Comparison of ENCODE assay signal across 9 cellular contexts in the genomic region with DNA sequence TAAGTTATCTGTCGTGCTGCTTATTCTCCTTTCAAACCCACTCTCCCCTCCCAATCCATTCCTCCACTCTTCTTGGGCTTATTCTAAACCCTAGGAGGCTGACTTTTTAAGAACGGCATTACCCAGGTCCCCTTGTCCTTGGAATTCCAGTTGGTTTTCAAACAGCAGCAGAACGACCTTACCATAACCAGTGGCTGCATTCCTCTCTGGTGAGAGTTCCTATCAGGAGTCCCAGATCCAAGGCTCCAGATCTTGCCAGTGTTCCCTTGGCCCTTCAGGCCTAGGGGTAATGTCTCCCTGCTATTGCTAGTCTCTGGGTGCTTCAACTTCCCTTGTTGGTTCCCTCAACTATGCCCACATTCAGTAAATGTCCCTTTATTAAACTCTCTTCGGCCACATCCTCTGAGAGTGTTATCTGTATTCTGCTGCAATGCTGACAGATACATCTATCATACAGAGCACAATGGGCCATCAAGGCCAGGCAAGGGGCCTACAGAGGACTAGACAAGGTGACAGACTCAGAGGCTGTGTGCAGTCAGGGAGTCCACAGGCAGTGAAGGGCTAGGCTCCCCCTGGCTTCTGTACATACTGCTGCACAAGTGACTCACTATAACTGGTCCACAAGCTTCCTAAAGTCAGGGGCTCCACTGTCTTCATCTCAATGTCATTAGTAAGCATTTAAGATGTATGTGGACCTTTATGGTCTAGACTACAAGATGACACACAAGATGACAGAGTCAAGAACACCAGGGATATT. TPM values are rescaled to one million over a fixed set of nuclear protein-coding genes. Genes with fewer than 3 reads are reported as not detected.
DNase-seq lines count a peak whose midpoint lies in the region; ATAC-seq and TF ChIP-seq lines count a peak whose summit lies in the region.
"Had no signal": no experiment of that assay in that cellular context is flagged by ENCODE, and none has a peak within 500 bp of the region (broad histone marks: within the 10 kb centered on the region; RNA-seq: fewer than 3 reads in every experiment).

No MANE protein-coding gene starts in this region.

- peaks cover 7% of the 10 kb centered on the region for H3K36me3 Mint-ChIP-seq in activated CD8-positive, alpha-beta T cell treated with anti-CD3 and anti-CD28 coated beads for 36 hours (ENCODE audit: low read depth)
- H3K36me3 Mint-ChIP-seq in activated CD8-positive, alpha-beta T cell treated with anti-CD3 and anti-CD28 coated beads, Interleukin-2, amount 10 ng/mL, durations not matched to agents 7 days and 5 days (ENCODE audit: low read depth): peaks cover 27% of the 10 kb centered on the region

- H3K4me3 ChIP-seq in HUES48 (ENCODE audit: low read depth, low read length): no peak overlapping the region

- H3K9me3 Mint-ChIP-seq in activated CD8-positive, alpha-beta T cell treated with anti-CD3 and anti-CD28 coated beads for 36 hours: peaks cover 2% of the 10 kb centered on the region
- no peaks in the 10 kb centered on the region for H3K9me3 Mint-ChIP-seq in activated CD8-positive, alpha-beta T cell treated with anti-CD3 and anti-CD28 coated beads, Interleukin-2, amount 10 ng/mL, durations not matched to agents 7 days and 5 days (ENCODE audit: insufficient read depth)

- H3K4me1 Mint-ChIP-seq in activated CD8-positive, alpha-beta T cell treated with anti-CD3 and anti-CD28 coated beads for 36 hours (ENCODE audit: low read depth): peaks cover 70% of the 10 kb centered on the region
- H3K4me1 Mint-ChIP-seq in activated CD8-positive, alpha-beta T cell treated with anti-CD3 and anti-CD28 coated beads, Interleukin-2, amount 10 ng/mL, durations not matched to agents 7 days and 5 days (ENCODE audit: low read depth): peaks cover 49% of the 10 kb centered on the region

- H3K27ac Mint-ChIP-seq in activated CD8-positive, alpha-beta T cell treated with anti-CD3 and anti-CD28 coated beads for 36 hours: peak overlapping the region; percentile 29
- no peak overlapping the region for H3K27ac Mint-ChIP-seq in activated CD8-positive, alpha-beta T cell treated with anti-CD3 and anti-CD28 coated beads, Interleukin-2, amount 10 ng/mL, durations not matched to agents 7 days and 5 days

- no peak overlapping the region for H3K9ac ChIP-seq in HUES48 (ENCODE audit: low read depth, low read length)

- TF ChIP-seq CTCF in activated CD8-positive, alpha-beta T cell treated with anti-CD3 and anti-CD28 coated beads for 36 hours (IDR thresholded peaks at IDR 0.05): no peak

- intact Hi-C loops in activated CD8-positive, alpha-beta T cell treated with anti-CD3 and anti-CD28 coated beads for 36 hours (cut with micrococcal nuclease): no loop called here

- peak; percentile 52 for DNase-seq in activated CD8-positive, alpha-beta T cell treated with anti-CD3 and anti-CD28 coated beads for 36 hours
- no peak for DNase-seq in activated CD8-positive, alpha-beta T cell treated with anti-CD3 and anti-CD28 coated beads, Interleukin-2, amount 10 ng/mL, durations not matched to agents 7 days and 5 days
- DNase-seq in dermis blood vessel endothelial cell (peak; percentile 6), renal cortical epithelial cell (ENCODE audit: low read depth) (peak; percentile 24), HEK293T (ENCODE audit: extremely low spot score) (no peak)

- H3K4me3 Mint-ChIP-seq in activated CD8-positive, alpha-beta T cell treated with anti-CD3 and anti-CD28 coated beads for 36 hours: no peak overlapping the region
- H3K4me3 Mint-ChIP-seq in activated CD8-positive, alpha-beta T cell treated with anti-CD3 and anti-CD28 coated beads, Interleukin-2, amount 10 ng/mL, durations not matched to agents 7 days and 5 days: no peak overlapping the region

- H3K4me1 ChIP-seq in HUES48 (ENCODE audit: control insufficient read depth, insufficient read depth, low read length): peaks cover 31% of the 10 kb centered on the region

- POLR2A ChIA-PET in activated CD8-positive, alpha-beta T cell treated with anti-CD3 and anti-CD28 coated beads for 36 hours (lab: Charles Lee): no interaction called here
- POLR2A ChIA-PET in activated CD8-positive, alpha-beta T cell treated with anti-CD3 and anti-CD28 coated beads, Interleukin-2, amount 10 ng/mL, durations not matched to agents 7 days and 5 days (lab: Charles Lee): no interaction called here
- POLR2A ChIA-PET in HEK293T (lab: Yijun Ruan, JAX): interaction anchor here (1.3 kb wide), 1 partner anchor 9 kb away, joined by 4 read pairs; no protein-coding TSS in a partner anchor

- H3K27me3 ChIP-seq in HUES48 (ENCODE audit: control insufficient read depth, insufficient read depth, low read length): no peaks in the 10 kb centered on the region

- H3K9me3 ChIP-seq in HUES48 (ENCODE audit: control insufficient read depth, insufficient read depth, low read length): no peaks in the 10 kb centered on the region

- H3K27ac ChIP-seq in HUES48 (ENCODE audit: low read depth, low read length): peak overlapping the region; percentile 79

- H3K36me3 ChIP-seq in HUES48 (ENCODE audit: control insufficient read depth, insufficient read depth, low read length): no peaks in the 10 kb centered on the region

- CTCF ChIA-PET in activated CD8-positive, alpha-beta T cell treated with anti-CD3 and anti-CD28 coated beads for 36 hours (lab: Charles Lee): interaction anchor here (0.6 to 2.8 kb wide), 4 partner anchors 8 to 50 kb away, joined by 3 to 11 read pairs (median 3); partner anchors contain the start of gene LYSMD2
- CTCF ChIA-PET in activated CD8-positive, alpha-beta T cell treated with anti-CD3 and anti-CD28 coated beads, Interleukin-2, amount 10 ng/mL, durations not matched to agents 7 days and 5 days (lab: Charles Lee): interaction anchor here (0.7 to 3.3 kb wide), 5 partner anchors 8 to 77 kb away, joined by 3 to 11 read pairs (median 4); no protein-coding TSS in a partner anchor
- CTCF ChIA-PET in HEK293T (lab: Yijun Ruan, JAX): no interaction called here

- peak; percentile 75 for ATAC-seq in activated CD8-positive, alpha-beta T cell treated with anti-CD3 and anti-CD28 coated beads for 36 hours
- ATAC-seq in activated CD8-positive, alpha-beta T cell treated with anti-CD3 and anti-CD28 coated beads, Interleukin-2, amount 10 ng/mL, durations not matched to agents 7 days and 5 days: no peak
- ATAC-seq in GM18498 (IDR thresholded peaks at IDR 0.05; ENCODE audit: unreplicated experiment): no peak
- ATAC-seq in GM21529 (IDR thresholded peaks at IDR 0.05; ENCODE audit: unreplicated experiment): no peak

- no peaks in the 10 kb centered on the region for H3K27me3 Mint-ChIP-seq in activated CD8-positive, alpha-beta T cell treated with anti-CD3 and anti-CD28 coated beads for 36 hours
- no peaks in the 10 kb centered on the region for H3K27me3 Mint-ChIP-seq in activated CD8-positive, alpha-beta T cell treated with anti-CD3 and anti-CD28 coated beads, Interleukin-2, amount 10 ng/mL, durations not matched to agents 7 days and 5 days (ENCODE audit: low read depth)

TF ChIP-seq in HEK293T, 16 proteins besides CTCF, POLR2A, EP300 and RAD21:
- TF ChIP-seq HDGF (IDR thresholded peaks at IDR 0.05; ENCODE audit: borderline replicate concordance) (no peak), FOXK2 (IDR thresholded peaks at IDR 0.05) (no peak), FOXA1 (IDR thresholded peaks at IDR 0.05) (no peak), ZNF384 (IDR thresholded peaks at IDR 0.05) (no peak), SUZ12 (IDR thresholded peaks at IDR 0.05) (no peak), LEF1 (IDR thresholded peaks at IDR 0.05; ENCODE audit: borderline replicate concordance) (no peak), ELF4 (IDR thresholded peaks at IDR 0.05) (no peak)

RNA-seq across cellular contexts. Expression of gene LYSMD2, which starts 10.1 kb away (rescaled TPM):
- 10 to 100 TPM; 18.5 to 19.0 TPM for total RNA-seq in activated CD8-positive, alpha-beta T cell treated with anti-CD3 and anti-CD28 coated beads for 36 hours
- 10 to 100 TPM; 20.6 to 21.9 TPM for total RNA-seq in activated CD8-positive, alpha-beta T cell treated with anti-CD3 and anti-CD28 coated beads, Interleukin-2, amount 10 ng/mL, durations not matched to agents 7 days and 5 days
- total RNA-seq in dermis blood vessel endothelial cell: 24.2 and 33.4 TPM in 2 replicates
- total RNA-seq in renal cortical epithelial cell: 7.5 and 10.6 TPM in 2 replicates

RNA-seq across cellular contexts. Expression of gene TMOD2, which starts 24.1 kb away (rescaled TPM):
- total RNA-seq in activated CD8-positive, alpha-beta T cell treated with anti-CD3 and anti-CD28 coated beads for 36 hours: 1 to 10 TPM; 4.8 to 7.0 TPM
- 10 to 100 TPM; 12.0 to 12.5 TPM for total RNA-seq in activated CD8-positive, alpha-beta T cell treated with anti-CD3 and anti-CD28 coated beads, Interleukin-2, amount 10 ng/mL, durations not matched to agents 7 days and 5 days
- total RNA-seq in dermis blood vessel endothelial cell (22.3 and 32.8 TPM in 2 replicates), renal cortical epithelial cell (1.7 and 3.8 TPM in 2 replicates)

RNA-seq across cellular contexts. Expression of gene SCG3, which starts 46.0 kb away (rescaled TPM):
- total RNA-seq in activated CD8-positive, alpha-beta T cell treated with anti-CD3 and anti-CD28 coated beads for 36 hours: not detected
- total RNA-seq in activated CD8-positive, alpha-beta T cell treated with anti-CD3 and anti-CD28 coated beads, Interleukin-2, amount 10 ng/mL, durations not matched to agents 7 days and 5 days: not detected
- total RNA-seq in dermis blood vessel endothelial cell (under 0.01 and 0.60 TPM in 2 replicates), renal cortical epithelial cell (0.05 TPM in 1 of 2 replicates, not detected in the other)
- total RNA-seq: mononuclear cell had no signal

Comparison
In these comparisons a context has a peak if more than half of its experiments do, and no peak if none do; other contexts are left out.
1. DNase-seq: peak in activated CD8-positive, alpha-beta T cell treated with anti-CD3 and anti-CD28 coated beads for 36 hours (single experiment), dermis blood vessel endothelial cell (single experiment) and renal cortical epithelial cell (single experiment); none in activated CD8-positive, alpha-beta T cell treated with anti-CD3 and anti-CD28 coated beads, Interleukin-2, amount 10 ng/mL, durations not matched to agents 7 days and 5 days (single experiment) and HEK293T (single experiment).